In the genomic region with DNA sequence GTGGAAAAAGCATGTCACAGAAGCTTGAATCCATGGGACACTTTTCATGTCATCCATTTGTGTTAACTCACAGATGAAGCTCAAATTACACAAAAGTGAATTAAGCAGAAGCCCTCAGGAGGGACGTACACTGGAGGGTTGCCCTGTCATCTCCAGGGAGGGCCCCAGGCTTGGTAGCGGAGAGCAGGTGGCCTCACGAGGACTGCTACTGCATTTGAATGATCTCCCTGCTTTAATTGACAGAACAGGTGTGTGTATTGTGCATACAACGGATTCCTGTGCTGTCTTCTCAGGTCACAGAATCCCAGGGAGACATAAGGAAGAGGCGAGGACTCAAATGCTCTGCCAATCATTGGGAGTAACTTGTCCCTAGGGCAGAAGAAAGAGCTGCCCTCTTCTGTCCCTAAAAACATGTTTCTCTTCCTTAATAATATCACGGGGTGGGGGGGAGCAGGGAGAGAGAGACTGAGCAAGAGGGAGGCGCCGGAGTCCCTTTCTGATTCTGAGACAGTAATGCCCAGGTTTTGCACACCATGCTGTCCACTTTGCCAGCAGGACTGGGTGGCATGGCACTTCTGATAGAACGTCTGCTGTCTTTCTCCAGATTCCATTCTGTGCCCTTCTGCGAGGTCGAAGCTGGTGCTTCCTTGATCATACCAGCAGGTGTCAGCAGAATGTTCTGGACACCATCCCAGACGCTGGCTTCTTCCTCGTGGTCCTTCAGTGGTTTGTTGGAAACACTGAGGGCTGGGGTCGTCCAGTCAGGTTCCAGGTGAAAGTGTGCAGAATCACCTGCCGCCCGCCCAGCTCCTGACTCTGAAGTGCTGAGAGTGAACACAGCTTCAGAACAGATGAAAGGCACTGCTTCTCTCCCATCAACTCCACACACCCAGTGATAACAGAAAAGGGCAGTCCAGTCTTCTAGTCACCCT, we compare ENCODE assay signal across 8 cellular contexts. TPM values are rescaled to one million over a fixed set of nuclear protein-coding genes. Genes with fewer than 3 reads are reported as not detected.
A peak's percentile ranks its signal among the peaks of the same experiment; 100 is the strongest.
DNase-seq lines count a peak whose midpoint lies in the region; ATAC-seq lines count a peak whose summit lies in the region.

No MANE protein-coding gene starts in this region.

- peak; percentile 46 for DNase-seq in NK-92 treated with Interleukin-12 subunit alpha and Interleukin-12 subunit beta, amount 100 ng/mL, for 24 hours (lab: John Stamatoyannopoulos, UW)
- no peak for DNase-seq in NK-92 (lab: John Stamatoyannopoulos, UW; ENCODE audit: unreplicated experiment)
- peak; percentile 75 for DNase-seq in HT-29 (ENCODE audit: low spot score)
- peak; percentile 57 for DNase-seq in RPMI8226
- DNase-seq in amniotic stem cell (lab: John Stamatoyannopoulos, UW): peak; percentile 30
- peak; percentile 59 for DNase-seq in left cardiac atrium
- DNase-seq in putamen (ENCODE audit: low spot score): peak; percentile 54

- intact Hi-C loops in left cardiac atrium (cut with DNase I): loop anchor here (2.0 to 5.0 kb wide), 3 partner anchors 56 to 169 kb away; no protein-coding TSS in a partner anchor

- ATAC-seq in left cardiac atrium (peak; percentile 86 to 87), HG03571 (IDR thresholded peaks at IDR 0.05; ENCODE audit: unreplicated experiment) (no peak)

RNA-seq across cellular contexts. Expression of gene RASGEF1A, which starts 26.1 kb away (rescaled TPM):
- total RNA-seq in HT-29 (2014; rRNA removed; shearing (Covaris generic)): not detected in 2 replicates
- 1 to 10 TPM; 1.4 to 2.0 TPM for total RNA-seq in left cardiac atrium
